15 cellular contexts compared by ENCODE assay signal in genomic region chr10:101071266-101071884, GRCh38. TPM values are rescaled to one million over a fixed set of nuclear protein-coding genes. Genes with fewer than 3 reads are reported as not detected.
DNase-seq lines count a peak whose midpoint lies in the region; ATAC-seq, FAIRE-seq and TF ChIP-seq lines count a peak whose summit lies in the region.
"Had no signal": no experiment of that assay in that cellular context is flagged by ENCODE, and none has a peak within 500 bp of the region (broad histone marks: within the 10 kb centered on the region; RNA-seq: fewer than 3 reads in every experiment).

No MANE protein-coding gene starts in this region.

- H4K20me1 ChIP-seq in neural progenitor cell (ENCODE audit: low read depth), result peaks cover 16% of the 10 kb centered on the region

- H3K27me3 ChIP-seq in neural progenitor cell (peaks cover 81% of the 10 kb centered on the region), small intestine (ENCODE audit: control insufficient read depth in 2 of 2, insufficient read depth in 2 of 2, low read length in 2 of 2) (peaks cover 0 to 21% of the 10 kb centered on the region in 2 donors)

- H3K36me3 ChIP-seq in neural progenitor cell, result no peaks in the 10 kb centered on the region
- no peaks in the 10 kb centered on the region for H3K36me3 ChIP-seq in small intestine (ENCODE audit: control insufficient read depth in 2 of 2, insufficient read depth in 2 of 2, low read length in 2 of 2)

- H3K27me3 Mint-ChIP-seq in activated CD8-positive, alpha-beta T cell treated with anti-CD3 and anti-CD28 coated beads for 36 hours, result peaks cover 48% of the 10 kb centered on the region
- peaks cover 53% of the 10 kb centered on the region for H3K27me3 Mint-ChIP-seq in activated CD8-positive, alpha-beta T cell treated with anti-CD3 and anti-CD28 coated beads, Interleukin-2, amount 10 ng/mL, durations not matched to agents 7 days and 5 days (ENCODE audit: low read depth)
- H3K27me3 Mint-ChIP-seq in neural progenitor cell (ENCODE audit: insufficient read depth, low read depth) (peaks cover 43% of the 10 kb centered on the region), WTC11 (ENCODE audit: low read depth) (peaks cover 67% of the 10 kb centered on the region)

- H3K4me1 ChIP-seq in neural progenitor cell (peaks cover 10% of the 10 kb centered on the region), small intestine (ENCODE audit: control insufficient read depth in 2 of 2, insufficient read depth in 1 of 2, low read depth in 1 of 2, low read length in 1 of 2) (no peaks in the 10 kb centered on the region)

- no peak overlapping the region for H3K27ac ChIP-seq in neural progenitor cell
- H3K27ac ChIP-seq in small intestine (ENCODE audit: low read depth in 1 of 2, low read length in 1 of 2), result no peak overlapping the region
- H3K27ac ChIP-seq: psoas muscle had no signal

- no peak for TF ChIP-seq CTCF in activated CD8-positive, alpha-beta T cell treated with anti-CD3 and anti-CD28 coated beads for 36 hours (IDR thresholded peaks at IDR 0.05)
- TF ChIP-seq CTCF in choroid plexus epithelial cell (conservative IDR thresholded peaks at IDR 0.05; ENCODE audit: low read depth, low read length), result no peak
- no peak for TF ChIP-seq CTCF in neural progenitor cell (IDR thresholded peaks at IDR 0.05)
- TF ChIP-seq CTCF in WTC11 (IDR thresholded peaks at IDR 0.05), result no peak

- H2AFZ ChIP-seq in neural progenitor cell (replicated peaks), result no peak overlapping the region

- ATAC-seq in activated CD8-positive, alpha-beta T cell treated with anti-CD3 and anti-CD28 coated beads for 36 hours, result no peak
- ATAC-seq in activated CD8-positive, alpha-beta T cell treated with anti-CD3 and anti-CD28 coated beads, Interleukin-2, amount 10 ng/mL, durations not matched to agents 7 days and 5 days, result no peak
- ATAC-seq in WTC11, result no peak
- ATAC-seq: psoas muscle had no signal

- CTCF ChIA-PET in activated CD8-positive, alpha-beta T cell treated with anti-CD3 and anti-CD28 coated beads for 36 hours (lab: Charles Lee), result interaction anchor here (0.8 to 23.2 kb wide), 7 partner anchors 9 to 71 kb away, joined by 3 to 655 read pairs (median 5); partner anchors contain the start of gene KAZALD1
- CTCF ChIA-PET in activated CD8-positive, alpha-beta T cell treated with anti-CD3 and anti-CD28 coated beads, Interleukin-2, amount 10 ng/mL, durations not matched to agents 7 days and 5 days (lab: Charles Lee), result interaction anchor here (1.1 to 15.1 kb wide), 5 partner anchors 14 to 71 kb away, joined by 3 to 221 read pairs (median 8); no protein-coding TSS in a partner anchor
- CTCF ChIA-PET in WTC11 (lab: Charles Lee), result interaction anchor here (0.9 to 15.0 kb wide), 9 partner anchors 10 to 70 kb away, joined by 3 to 405 read pairs (median 7); partner anchors contain the start of gene KAZALD1

- no peak overlapping the region for H3K4me2 ChIP-seq in neural progenitor cell

- H3K9ac ChIP-seq in neural progenitor cell, result no peak overlapping the region

- H3K9me3 ChIP-seq in neural progenitor cell (ENCODE audit: low read depth) (no peaks in the 10 kb centered on the region), small intestine (ENCODE audit: control insufficient read depth, low read depth) (no peaks in the 10 kb centered on the region)
- H3K9me3 ChIP-seq: psoas muscle had no signal

- no peaks in the 10 kb centered on the region for H3K79me2 ChIP-seq in neural progenitor cell (ENCODE audit: low read depth)

- FAIRE-seq in small intestine (lab: Jason Lieb, UNC), result no peak
- FAIRE-seq: H54, kidney, RCC 7860 had no signal

- no peaks in the 10 kb centered on the region for H3K36me3 Mint-ChIP-seq in activated CD8-positive, alpha-beta T cell treated with anti-CD3 and anti-CD28 coated beads for 36 hours (ENCODE audit: low read depth)
- no peaks in the 10 kb centered on the region for H3K36me3 Mint-ChIP-seq in activated CD8-positive, alpha-beta T cell treated with anti-CD3 and anti-CD28 coated beads, Interleukin-2, amount 10 ng/mL, durations not matched to agents 7 days and 5 days (ENCODE audit: low read depth)
- no peaks in the 10 kb centered on the region for H3K36me3 Mint-ChIP-seq in neural progenitor cell
- no peaks in the 10 kb centered on the region for H3K36me3 Mint-ChIP-seq in WTC11

- no peaks in the 10 kb centered on the region for H3K9me3 Mint-ChIP-seq in activated CD8-positive, alpha-beta T cell treated with anti-CD3 and anti-CD28 coated beads for 36 hours
- no peaks in the 10 kb centered on the region for H3K9me3 Mint-ChIP-seq in activated CD8-positive, alpha-beta T cell treated with anti-CD3 and anti-CD28 coated beads, Interleukin-2, amount 10 ng/mL, durations not matched to agents 7 days and 5 days (ENCODE audit: insufficient read depth)
- H3K9me3 Mint-ChIP-seq in neural progenitor cell (no peaks in the 10 kb centered on the region), WTC11 (no peaks in the 10 kb centered on the region)

- intact Hi-C loops in activated CD8-positive, alpha-beta T cell treated with anti-CD3 and anti-CD28 coated beads for 36 hours (cut with micrococcal nuclease), result no loop called here

- H3F3A ChIP-seq in neural progenitor cell (ENCODE audit: low read depth), result no peaks in the 10 kb centered on the region

- no peak overlapping the region for H3K27ac Mint-ChIP-seq in activated CD8-positive, alpha-beta T cell treated with anti-CD3 and anti-CD28 coated beads for 36 hours
- H3K27ac Mint-ChIP-seq in activated CD8-positive, alpha-beta T cell treated with anti-CD3 and anti-CD28 coated beads, Interleukin-2, amount 10 ng/mL, durations not matched to agents 7 days and 5 days, result no peak overlapping the region
- H3K27ac Mint-ChIP-seq in neural progenitor cell (no peak overlapping the region), WTC11 (no peak overlapping the region)

- no peak overlapping the region for H3K4me3 Mint-ChIP-seq in activated CD8-positive, alpha-beta T cell treated with anti-CD3 and anti-CD28 coated beads for 36 hours
- no peak overlapping the region for H3K4me3 Mint-ChIP-seq in activated CD8-positive, alpha-beta T cell treated with anti-CD3 and anti-CD28 coated beads, Interleukin-2, amount 10 ng/mL, durations not matched to agents 7 days and 5 days
- H3K4me3 Mint-ChIP-seq in neural progenitor cell (no peak overlapping the region), WTC11 (no peak overlapping the region)

- WGBS in small intestine, 3 donors, result 65 to 75% (median 70%) methylated on average over 6 of the region's 6 CpGs

- H3K4me1 Mint-ChIP-seq in activated CD8-positive, alpha-beta T cell treated with anti-CD3 and anti-CD28 coated beads for 36 hours (ENCODE audit: low read depth), result peaks cover 14% of the 10 kb centered on the region
- H3K4me1 Mint-ChIP-seq in activated CD8-positive, alpha-beta T cell treated with anti-CD3 and anti-CD28 coated beads, Interleukin-2, amount 10 ng/mL, durations not matched to agents 7 days and 5 days (ENCODE audit: low read depth), result peaks cover 12% of the 10 kb centered on the region
- H3K4me1 Mint-ChIP-seq in neural progenitor cell (peaks cover 15% of the 10 kb centered on the region), WTC11 (peaks cover 39% of the 10 kb centered on the region)

- POLR2A ChIA-PET in activated CD8-positive, alpha-beta T cell treated with anti-CD3 and anti-CD28 coated beads for 36 hours (lab: Charles Lee), result interaction anchor here (1.0 kb wide), 1 partner anchor 128 kb away, joined by 3 read pairs; no protein-coding TSS in a partner anchor
- POLR2A ChIA-PET in activated CD8-positive, alpha-beta T cell treated with anti-CD3 and anti-CD28 coated beads, Interleukin-2, amount 10 ng/mL, durations not matched to agents 7 days and 5 days (lab: Charles Lee), result no interaction called here
- POLR2A ChIA-PET in WTC11 (lab: Charles Lee), result interaction anchor here (0.8 to 1.3 kb wide), 2 partner anchors 24 to 28 kb away, joined by 3 to 5 read pairs; no protein-coding TSS in a partner anchor

- DNase-seq in activated CD8-positive, alpha-beta T cell treated with anti-CD3 and anti-CD28 coated beads for 36 hours, result peak; percentile 69
- no peak for DNase-seq in activated CD8-positive, alpha-beta T cell treated with anti-CD3 and anti-CD28 coated beads, Interleukin-2, amount 10 ng/mL, durations not matched to agents 7 days and 5 days
- DNase-seq in NOMO-1 (lab: John Stamatoyannopoulos, UW; ENCODE audit: unreplicated experiment in 2 of 2), result peak; percentile 88 to 96
- peak; percentile 21 for DNase-seq in choroid plexus epithelial cell (ENCODE audit: low read depth)
- DNase-seq in stimulated activated CD4-positive, alpha-beta T cell treated with anti-CD3 and anti-CD28 coated beads, Interleukin-1b, Interleukin-23, amount 100 ng/mL, for 48 hours, result peak; percentile 48
- DNase-seq in neural progenitor cell (ENCODE audit: low spot score), result no peak
- DNase-seq in small intestine, result no peak
- no peak for DNase-seq in WTC11 (ENCODE audit: low spot score)
- DNase-seq: kidney, NCI-H1105, psoas muscle had no signal

- H3K4me3 ChIP-seq in choroid plexus epithelial cell (ENCODE audit: low read depth, low read length) (no peak overlapping the region), neural progenitor cell (no peak overlapping the region), small intestine (ENCODE audit: low read depth in 1 of 2, low read length in 2 of 2) (no peak overlapping the region)
- H3K4me3 ChIP-seq: psoas muscle had no signal

RNA-seq across cellular contexts. Expression of gene KAZALD1, which starts 9.6 kb away (rescaled TPM):
- total RNA-seq in activated CD8-positive, alpha-beta T cell treated with anti-CD3 and anti-CD28 coated beads for 36 hours, result under 1 TPM; 0.72 to 0.90 TPM
- total RNA-seq in activated CD8-positive, alpha-beta T cell treated with anti-CD3 and anti-CD28 coated beads, Interleukin-2, amount 10 ng/mL, durations not matched to agents 7 days and 5 days, result under 1 TPM in 1 of 2 experiments, not detected in 1; 0.18 TPM
- total RNA-seq in neural progenitor cell (ENCODE audit: low replicate concordance) (0.77 and 1.8 TPM in 2 replicates), WTC11 (2021) (9.6 to 19.2 TPM (median 10.2 TPM) in 3 replicates)
- polyA plus RNA-seq in small intestine, result 10 to 100 TPM in 2 of 3 donors, 1 to 10 TPM in 1; 8.1 to 76.0 (median 39.2) TPM

RNA-seq across cellular contexts. Expression of gene SFXN3, which starts 40.3 kb away (rescaled TPM):
- total RNA-seq in activated CD8-positive, alpha-beta T cell treated with anti-CD3 and anti-CD28 coated beads for 36 hours, result 10 to 100 TPM; 28.8 to 29.6 TPM
- total RNA-seq in activated CD8-positive, alpha-beta T cell treated with anti-CD3 and anti-CD28 coated beads, Interleukin-2, amount 10 ng/mL, durations not matched to agents 7 days and 5 days, result 10 to 100 TPM; 24.7 to 24.8 TPM
- 0.09 TPM in 1 of 2 replicates, not detected in the other for total RNA-seq in neural progenitor cell (ENCODE audit: low replicate concordance)
- polyA plus RNA-seq in small intestine, result 100 to 1,000 TPM in 1 of 3 donors, 10 to 100 TPM in 2; 35.0 to 104 (median 70.5) TPM
- 2.5 to 5.6 TPM (median 3.2 TPM) in 3 replicates for total RNA-seq in WTC11 (2021)

RNA-seq across cellular contexts. Expression of gene PDZD7, which starts 40.4 kb away (rescaled TPM):
- under 1 TPM; 0.25 to 0.65 TPM for total RNA-seq in activated CD8-positive, alpha-beta T cell treated with anti-CD3 and anti-CD28 coated beads for 36 hours
- under 1 TPM; 0.47 to 0.50 TPM for total RNA-seq in activated CD8-positive, alpha-beta T cell treated with anti-CD3 and anti-CD28 coated beads, Interleukin-2, amount 10 ng/mL, durations not matched to agents 7 days and 5 days
- 0.25 TPM in 1 of 2 replicates, not detected in the other for total RNA-seq in neural progenitor cell (ENCODE audit: low replicate concordance)
- polyA plus RNA-seq in small intestine, result 10 to 100 TPM in 2 of 3 donors, 1 to 10 TPM in 1; 3.1 to 38.5 (median 19.2) TPM
- 1.9 to 2.7 TPM (median 2.6 TPM) in 3 replicates for total RNA-seq in WTC11 (2021)

RNA-seq across cellular contexts. Expression of gene TLX1, which starts 59.7 kb away (rescaled TPM):
- total RNA-seq in activated CD8-positive, alpha-beta T cell treated with anti-CD3 and anti-CD28 coated beads for 36 hours, result not detected
- total RNA-seq in activated CD8-positive, alpha-beta T cell treated with anti-CD3 and anti-CD28 coated beads, Interleukin-2, amount 10 ng/mL, durations not matched to agents 7 days and 5 days, result not detected
- total RNA-seq in neural progenitor cell (ENCODE audit: low replicate concordance), result not detected in 2 replicates
- polyA plus RNA-seq in small intestine, result 1 to 10 TPM in 2 of 3 donors, under 1 TPM in 1; 0.69 to 2.7 (median 1.6) TPM
- 2.1 to 4.6 TPM (median 2.3 TPM) in 3 replicates for total RNA-seq in WTC11 (2021)
- total RNA-seq: epithelial cell of proximal tubule, kidney, psoas muscle had no signal
- polyA plus RNA-seq: AG04450, psoas muscle had no signal

Comparison
In these comparisons a context has a peak if more than half of its experiments do, and no peak if none do; other contexts are left out.
1. DNase-seq: peak in activated CD8-positive, alpha-beta T cell treated with anti-CD3 and anti-CD28 coated beads for 36 hours (single experiment), NOMO-1 (2 of 2), choroid plexus epithelial cell (single experiment) and stimulated activated CD4-positive, alpha-beta T cell treated with anti-CD3 and anti-CD28 coated beads, Interleukin-1b, Interleukin-23, amount 100 ng/mL, for 48 hours (single experiment); none in activated CD8-positive, alpha-beta T cell treated with anti-CD3 and anti-CD28 coated beads, Interleukin-2, amount 10 ng/mL, durations not matched to agents 7 days and 5 days (single experiment), neural progenitor cell (single experiment), small intestine (single experiment) and WTC11 (single experiment).